ENCODE assay signal across 22 cellular contexts in the genomic region with DNA sequence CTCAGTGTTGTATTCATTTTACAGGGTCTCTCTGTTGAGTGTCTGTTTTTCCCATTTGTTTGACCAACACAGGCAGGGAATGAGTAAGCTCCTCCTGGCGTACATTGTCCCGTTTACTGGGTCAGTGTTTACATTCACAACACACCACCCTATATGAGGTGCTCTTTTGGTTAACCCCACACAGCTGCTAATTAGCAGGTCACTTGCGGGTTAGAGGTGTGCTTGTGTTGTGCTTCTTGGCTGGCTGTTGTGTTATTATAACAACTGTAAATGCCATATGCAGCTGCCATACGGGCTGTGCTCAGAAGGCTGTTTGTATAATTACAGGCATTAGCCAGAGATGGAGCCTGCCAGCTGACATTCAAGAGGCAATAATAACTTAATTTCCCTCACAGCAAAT.
DNase-seq lines count a peak whose midpoint lies in the region; ATAC-seq and TF ChIP-seq lines count a peak whose summit lies in the region.
"Had no signal": no experiment of that assay in that cellular context is flagged by ENCODE, and none has a peak within 500 bp of the region (broad histone marks: within the 10 kb centered on the region; RNA-seq: fewer than 3 reads in every experiment).

No MANE protein-coding gene starts in this region.

- H3K27me3 Mint-ChIP-seq in glutamatergic neuron (ENCODE audit: unreplicated experiment), result no peaks in the 10 kb centered on the region
- H3K27me3 Mint-ChIP-seq: naive B cell had no signal

- TF ChIP-seq CTCF in glutamatergic neuron (IDR thresholded peaks at IDR 0.05; ENCODE audit: partially characterized antibody, unreplicated experiment), result no peak

- H3K4me3 Mint-ChIP-seq in glutamatergic neuron (ENCODE audit: unreplicated experiment), result no peak overlapping the region
- H3K4me3 Mint-ChIP-seq: naive B cell, T-cell had no signal

- ATAC-seq in GM21529 (IDR thresholded peaks at IDR 0.05; ENCODE audit: unreplicated experiment), result no peak
- no peak for ATAC-seq in HG02588 (IDR thresholded peaks at IDR 0.05; ENCODE audit: unreplicated experiment)
- ATAC-seq: PC-3, T-cell had no signal

- H3K9me3 Mint-ChIP-seq in glutamatergic neuron (ENCODE audit: unreplicated experiment), result peaks cover 2% of the 10 kb centered on the region

- DNase-seq in D341Med (ENCODE audit: low spot score) (peak; percentile 50), NCI-H1092 (lab: John Stamatoyannopoulos, UW) (peak; percentile 72), NCI-H2081 treated with DMSO at 0.1 percent for 48 hours (lab: John Stamatoyannopoulos, UW) (peak; percentile 52), glutamatergic neuron (peak; percentile 14), NCI-H510A treated with DMSO at 0.1 percent for 48 hours (lab: John Stamatoyannopoulos, UW) (no peak), cerebellum (ENCODE audit: low spot score) (no peak)
- DNase-seq: activated naive CD4-positive, alpha-beta T cell treated with Interleukin-2 at 50 U/mL for 16 hours; activated T-cell treated with anti-CD3 and anti-CD28 coated beads, Interleukin-2, amount 50 U/mL, for 48 hours; amygdala; BE2C; Caco-2; mesendoderm; MV-4-11; naive B cell; NCI-H2171 treated with DMSO at 0.1 percent for 48 hours; NCI-H526 treated with DMSO at 0.1 percent for 48 hours; PC-3; stomach; T-cell; transverse colon had no signal

- peak overlapping the region; percentile 41 for H3K27ac Mint-ChIP-seq in glutamatergic neuron (ENCODE audit: unreplicated experiment)
- H3K27ac Mint-ChIP-seq: naive B cell, T-cell had no signal

- no peaks in the 10 kb centered on the region for H3K36me3 Mint-ChIP-seq in glutamatergic neuron (ENCODE audit: unreplicated experiment)
- H3K36me3 Mint-ChIP-seq: naive B cell, T-cell had no signal

- H3K4me1 Mint-ChIP-seq in glutamatergic neuron (ENCODE audit: low read depth, unreplicated experiment), result peaks cover 1% of the 10 kb centered on the region
- H3K4me1 Mint-ChIP-seq: naive B cell, T-cell had no signal

Comparison
In these comparisons a context has a peak if more than half of its experiments do, and no peak if none do; other contexts are left out.
1. DNase-seq: peak in D341Med (single experiment), NCI-H1092 (single experiment), NCI-H2081 treated with DMSO at 0.1 percent for 48 hours (single experiment) and glutamatergic neuron (single experiment); none in NCI-H510A treated with DMSO at 0.1 percent for 48 hours (single experiment) and cerebellum (single experiment).